In the genomic region with DNA sequence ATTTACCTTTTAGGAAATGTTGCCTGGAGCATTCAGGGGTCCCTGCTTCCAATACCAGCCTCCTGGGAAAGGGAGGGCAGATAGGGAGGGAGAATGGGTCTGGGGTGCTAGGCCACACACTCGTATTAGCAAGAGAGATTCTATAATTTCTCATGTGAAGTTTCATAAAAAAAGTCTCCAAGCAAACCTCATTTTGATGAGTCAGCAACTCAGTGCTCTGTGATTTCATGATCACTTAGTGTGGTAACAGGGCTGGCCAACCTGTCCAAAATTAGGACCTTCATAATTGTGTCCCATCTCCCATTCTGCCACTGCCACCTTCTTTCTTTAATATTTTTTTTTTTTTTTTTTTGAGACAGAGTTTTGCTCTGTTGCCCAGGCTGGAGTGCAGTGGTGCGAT, we compare ENCODE assay signal across 24 cellular contexts. TPM values are rescaled to one million over a fixed set of nuclear protein-coding genes. Genes with fewer than 3 reads are reported as not detected.
DNase-seq lines count a peak whose midpoint lies in the region; ATAC-seq, FAIRE-seq and TF ChIP-seq lines count a peak whose summit lies in the region.
"Had no signal": no experiment of that assay in that cellular context is flagged by ENCODE, and none has a peak within 500 bp of the region (broad histone marks: within the 10 kb centered on the region; RNA-seq: fewer than 3 reads in every experiment).

No MANE protein-coding gene starts in this region.

- H2AK9ac ChIP-seq in IMR-90 (replicated peaks; ENCODE audit: low read depth, low read length, poor library complexity) = no peak overlapping the region

- H3F3A ChIP-seq in PC-9 (ENCODE audit: insufficient read depth, low read depth) = no peaks in the 10 kb centered on the region

- no peak for FAIRE-seq in H1 (lab: Jason Lieb, UNC)
- FAIRE-seq: D721Med, GM12878, GM19239, H54 had no signal

- H3K79me1 ChIP-seq in IMR-90 (ENCODE audit: low read depth in 1 of 2, low read length in 2 of 2) (peaks cover 62 to 69% of the 10 kb centered on the region in 2 experiments), H1 (ENCODE audit: low read depth, low read length) (peaks cover 9% of the 10 kb centered on the region)

- H3K9me2 ChIP-seq in PC-9 (ENCODE audit: insufficient read depth) = no peaks in the 10 kb centered on the region

- peaks cover 21% of the 10 kb centered on the region for H3K4me1 ChIP-seq in A673 (ENCODE audit: insufficient read depth, low read length, poor library complexity, severe bottlenecking)
- no peaks in the 10 kb centered on the region for H3K4me1 ChIP-seq in IMR-90 (ENCODE audit: control insufficient read depth, insufficient read depth, low read length)
- peaks cover 0 to 6% (median 2%) of the 10 kb centered on the region in 4 experiments; a peak in 2 of 7 replicates for H3K4me1 ChIP-seq in H1 (replicated peaks in 1 of 4; ENCODE audit: control insufficient read depth in 3 of 4, insufficient read depth in 4 of 4, low read length in 3 of 4)
- H3K4me1 ChIP-seq in PC-9 (replicated peaks; ENCODE audit: insufficient read depth) = no peaks in the 10 kb centered on the region
- H3K4me1 ChIP-seq: BE2C; BLaER1 treated with 17β-estradiol and CSF1 and Interleukin-3, amounts not matched to agents 10 nM and 100 nM; HAP-1 had no signal

- H3K18ac ChIP-seq in IMR-90 (ENCODE audit: low read depth, low read length) = no peak overlapping the region
- no peak overlapping the region for H3K18ac ChIP-seq in H1 (ENCODE audit: extremely low read depth, low read length)

- H3K14ac ChIP-seq in IMR-90 (replicated peaks; ENCODE audit: low read depth, low read length) = no peak overlapping the region
- H3K14ac ChIP-seq in H1 (ENCODE audit: insufficient read length) = no peak overlapping the region

- TF ChIP-seq RAD21 in IMR-90 (IDR thresholded peaks at IDR 0.05; ENCODE audit: low read length) = no peak
- no peak for TF ChIP-seq RAD21 in H1 (IDR thresholded peaks at IDR 0.05 in 1 of 2, conservative IDR thresholded peaks at IDR 0.05 in 1 of 2; ENCODE audit: low read depth in 2 of 2, low read length in 2 of 2)

- H2BK15ac ChIP-seq in IMR-90 (ENCODE audit: low read depth, low read length) (no peak overlapping the region), H1 (ENCODE audit: low read length) (no peak overlapping the region)

- H2BK120ac ChIP-seq in IMR-90 (ENCODE audit: low read depth, low read length) (no peak overlapping the region), H1 (replicated peaks; ENCODE audit: low read depth, low read length) (no peak overlapping the region)

- H3K23ac ChIP-seq in IMR-90 (ENCODE audit: low read depth, low read length) (no peak overlapping the region), H1 (ENCODE audit: insufficient read length) (no peak overlapping the region)

- H3K4me2 ChIP-seq in IMR-90 (ENCODE audit: low read depth, low read length) (no peak overlapping the region), H1 (ENCODE audit: insufficient read depth in 1 of 2, low read depth in 2 of 2, low read length in 2 of 2) (no peak overlapping the region), PC-9 (no peak overlapping the region)
- H3K4me2 ChIP-seq: BLaER1 treated with 17β-estradiol and CSF1 and Interleukin-3, amounts not matched to agents 10 nM and 100 nM had no signal

- peaks cover 12% of the 10 kb centered on the region; the same call in 1 of the 2 replicates for H4K20me1 ChIP-seq in IMR-90 (ENCODE audit: insufficient read depth, low read length)
- H4K20me1 ChIP-seq in H1 (replicated peaks in 1 of 2; ENCODE audit: control insufficient read depth in 1 of 2, insufficient read depth in 2 of 2, low read length in 2 of 2) = peaks cover 0 to 13% of the 10 kb centered on the region in 2 experiments
- H4K20me1 ChIP-seq in PC-9 (ENCODE audit: insufficient read depth) = 0 out of 2 replicates have a peak, but pooled peaks cover 4% of the 10 kb centered on the region
- H4K20me1 ChIP-seq: BLaER1 treated with 17β-estradiol and CSF1 and Interleukin-3, amounts not matched to agents 10 nM and 100 nM had no signal

- H2AK5ac ChIP-seq in IMR-90 (ENCODE audit: low read depth, low read length) (no peak overlapping the region), H1 (ENCODE audit: low read depth, low read length) (no peak overlapping the region)

- no peaks in the 10 kb centered on the region for H3K9me3 ChIP-seq in A673 (ENCODE audit: low read depth, low read length, poor library complexity, severe bottlenecking)
- H3K9me3 ChIP-seq in IMR-90 (ENCODE audit: control insufficient read depth, insufficient read depth, low read length) = no peaks in the 10 kb centered on the region
- H3K9me3 ChIP-seq in H1 (ENCODE audit: insufficient read depth in 2 of 2, low read depth in 1 of 2, low read length in 1 of 2) = no peaks in the 10 kb centered on the region
- H3K9me3 ChIP-seq in PC-9 (ENCODE audit: insufficient read depth, low read depth) = no peaks in the 10 kb centered on the region
- H3K9me3 ChIP-seq: BE2C, HAP-1 had no signal

- in situ Hi-C loops in IMR-90 (cut with MboI; ENCODE audit: low sequenced_read_pairs) = loop anchor here (10.0 kb wide), 2 partner anchors 234 to 314 kb away; a partner anchor contains a TSS

- H2BK5ac ChIP-seq in IMR-90 (ENCODE audit: low read depth, low read length, poor library complexity, severe bottlenecking) = no peak overlapping the region
- no peak overlapping the region for H2BK5ac ChIP-seq in H1 (ENCODE audit: low read depth, low read length)

- POLR2A ChIA-PET in A673 (lab: Charles Lee; ENCODE audit: low non-redundant PET) (no interaction called here), IMR-90 (lab: Charles Lee; ENCODE audit: unreplicated experiment) (no interaction called here), H1 (lab: Charles Lee; ENCODE audit: partially characterized antibody) (interaction anchor here (1.5 to 3.6 kb wide), 4 partner anchors 9 to 94 kb away, joined by 4 to 18 read pairs (median 6); a partner anchor contains a TSS), PC-9 (lab: Charles Lee; ENCODE audit: unreplicated experiment) (no interaction called here)

- no peak for DNase-seq in A673 (ENCODE audit: low spot score)
- DNase-seq in IMR-90 = no peak
- DNase-seq in H1 (ENCODE audit: low read depth in 1 of 2, low spot score in 2 of 2) = no peak
- no peak for DNase-seq in PC-9
- DNase-seq in NCI-H510A (lab: John Stamatoyannopoulos, UW) = no peak
- DNase-seq: ACHN; AML-193; BE2C; CD4-positive, alpha-beta T cell; CD8-positive, alpha-beta memory T cell; DMS 273 treated with DMSO at 0.1 percent for 48 hours; DMS79; EL; GDM1; GM23248; HFFc6 had no signal

- WGBS in IMR-90 (ENCODE audit: extremely low coverage in 2 of 2, insufficient read length in 1 of 2), 2 experiments = no CpG with 5 or more reads among the region's 2 CpGs
- 100% methylated on average over 2 of the region's 2 CpGs; no CpG with 5 or more reads in 1 of the 2 experiments for WGBS in H1 (ENCODE audit: extremely low coverage in 1 of 2, insufficient coverage in 1 of 2, insufficient read length in 1 of 2, insufficient replicate concordance in 2 of 2, low coverage in 1 of 2, low lambda C conversion rate in 2 of 2, missing lambda C conversion rate in 1 of 2), 2 experiments

- intact Hi-C loops in A673 (cut with micrococcal nuclease; ENCODE audit: unreplicated experiment) (loop anchor here (10.0 kb wide), 2 partner anchors 224 to 364 kb away; a partner anchor contains a TSS), IMR-90 (cut with micrococcal nuclease) (loop anchor here (10.0 kb wide), 1 partner anchor 314 kb away; a partner anchor contains a TSS), PC-9 (cut with micrococcal nuclease; ENCODE audit: unreplicated experiment) (loop anchor here (5.0 to 10.0 kb wide), 4 partner anchors 156 to 1014 kb away; no protein-coding TSS in a partner anchor)

- CTCF ChIA-PET in A673 (lab: Charles Lee) = no interaction called here
- CTCF ChIA-PET in IMR-90 (lab: Yijun Ruan, JAX) = no interaction called here
- CTCF ChIA-PET in H1 (lab: Charles Lee; ENCODE audit: partially characterized antibody) = interaction anchor here (0.7 to 1.1 kb wide), 4 partner anchors 9 to 136 kb away, joined by 3 to 4 read pairs (median 3); no protein-coding TSS in a partner anchor
- CTCF ChIA-PET in PC-9 (lab: Charles Lee) = no interaction called here

- no peak overlapping the region for H2BK12ac ChIP-seq in H1 (ENCODE audit: low read depth, low read length)

- H3K27ac ChIP-seq in A673 (ENCODE audit: low read depth, low read length, poor library complexity, severe bottlenecking) = peak overlapping the region; percentile 64
- no peak overlapping the region for H3K27ac ChIP-seq in IMR-90 (ENCODE audit: insufficient read depth, low read length)
- H3K27ac ChIP-seq in H1 (ENCODE audit: low read depth, low read length) = no peak overlapping the region
- no peak overlapping the region for H3K27ac ChIP-seq in PC-9
- H3K27ac ChIP-seq: BLaER1 treated with 17β-estradiol and CSF1 and Interleukin-3, amounts not matched to agents 10 nM and 100 nM; GM23248 had no signal

- H2AFZ ChIP-seq in IMR-90 (replicated peaks; ENCODE audit: low read length, poor library complexity) = no peak overlapping the region
- no peak overlapping the region for H2AFZ ChIP-seq in H1 (ENCODE audit: low read length)
- H2AFZ ChIP-seq in PC-9 = no peak overlapping the region
- H2AFZ ChIP-seq: GM23248 had no signal

- no peak for TF ChIP-seq EP300 in H1 (IDR thresholded peaks at IDR 0.05; ENCODE audit: borderline replicate concordance in 1 of 2, low read depth in 2 of 2, low read length in 2 of 2)

- TF ChIP-seq POLR2A in IMR-90 (IDR thresholded peaks at IDR 0.05; ENCODE audit: low read depth, low read length) = no peak
- no peak for TF ChIP-seq POLR2A in H1 (IDR thresholded peaks at IDR 0.05; ENCODE audit: control extremely low read depth in 1 of 2, low read depth in 2 of 2, low read length in 2 of 2)

- H3K79me2 ChIP-seq in H1 (ENCODE audit: control insufficient read depth in 1 of 2, insufficient read depth in 2 of 2, low read length in 2 of 2) (peaks cover 0 to 21% of the 10 kb centered on the region in 2 experiments; a peak in 2 of 4 replicates), PC-9 (ENCODE audit: low read depth) (no peaks in the 10 kb centered on the region)

- H3K27me3 ChIP-seq in A673 (replicated peaks; ENCODE audit: insufficient read depth, low read depth, low read length, poor library complexity) (no peaks in the 10 kb centered on the region), IMR-90 (ENCODE audit: control insufficient read depth, insufficient read depth, low read length) (no peaks in the 10 kb centered on the region), H1 (replicated peaks in 1 of 4; ENCODE audit: control insufficient read depth in 3 of 4, extremely low read depth in 1 of 4, insufficient read depth in 3 of 4, low read length in 3 of 4) (no peaks in the 10 kb centered on the region), PC-9 (ENCODE audit: insufficient read depth, low read depth) (no peaks in the 10 kb centered on the region)
- H3K27me3 ChIP-seq: BLaER1 treated with 17β-estradiol and CSF1 and Interleukin-3, amounts not matched to agents 10 nM and 100 nM had no signal

- no peak for ATAC-seq in IMR-90 (ENCODE audit: low read depth)
- no peak for ATAC-seq in HG02885 (IDR thresholded peaks at IDR 0.05; ENCODE audit: poor library complexity, unreplicated experiment)
- ATAC-seq: GM12878 had no signal

- H3K36me3 ChIP-seq in A673 (ENCODE audit: insufficient read depth, low read length, poor library complexity, severe bottlenecking) = peaks cover 99% of the 10 kb centered on the region
- peaks cover 57% of the 10 kb centered on the region for H3K36me3 ChIP-seq in IMR-90 (ENCODE audit: control insufficient read depth, insufficient read depth, low read length)
- peaks cover 58 to 91% (median 75%) of the 10 kb centered on the region in 4 experiments for H3K36me3 ChIP-seq in H1 (ENCODE audit: control insufficient read depth in 2 of 4, insufficient read depth in 4 of 4, low read length in 3 of 4)
- H3K36me3 ChIP-seq in PC-9 (ENCODE audit: low read depth) = peaks cover 35% of the 10 kb centered on the region
- H3K36me3 ChIP-seq: BLaER1 treated with 17β-estradiol and CSF1 and Interleukin-3, amounts not matched to agents 10 nM and 100 nM had no signal

- no peaks in the 10 kb centered on the region; the same call in 1 of the 2 replicates for H3K9me1 ChIP-seq in IMR-90 (ENCODE audit: insufficient read depth, low read length)

- BruUV-seq in A673 (replicated peaks; lab: Mats Ljungman, UMichigan) (no TSS peak), IMR-90 (replicated peaks; lab: Mats Ljungman, UMichigan) (no TSS peak), PC-9 (replicated peaks; lab: Mats Ljungman, UMichigan) (no TSS peak)

- dilution Hi-C loops in IMR-90 (cut with HindIII; ENCODE audit: low sequenced_read_pairs, unreplicated experiment) = loop anchor here (25.0 kb wide), 1 partner anchor 126 kb away; a partner anchor contains a TSS

- H4K91ac ChIP-seq in IMR-90 (ENCODE audit: insufficient read depth, low read depth, low read length) (no peak overlapping the region), H1 (replicated peaks; ENCODE audit: insufficient read length, low read length) (no peak overlapping the region)

- H4K8ac ChIP-seq in IMR-90 (ENCODE audit: low read depth in 2 of 2, low read length in 2 of 2) = no peak overlapping the region
- peak overlapping the region; percentile 52; the same call in 1 of the 2 replicates for H4K8ac ChIP-seq in H1 (ENCODE audit: extremely low read depth, insufficient read depth, low read length)

- H4K5ac ChIP-seq in IMR-90 (ENCODE audit: low read depth, low read length) (no peak overlapping the region), H1 (ENCODE audit: insufficient read length, low read depth, low read length) (no peak overlapping the region)

- H3K9ac ChIP-seq in IMR-90 (ENCODE audit: low read depth, low read length) = no peak overlapping the region
- H3K9ac ChIP-seq in H1 (replicated peaks in 1 of 4; ENCODE audit: extremely low read depth in 1 of 4, low read depth in 3 of 4, low read length in 3 of 4) = no peak overlapping the region
- H3K9ac ChIP-seq: BLaER1 treated with 17β-estradiol and CSF1 and Interleukin-3, amounts not matched to agents 10 nM and 100 nM; GM23248 had no signal

- H3K4me3 ChIP-seq in A673 (ENCODE audit: low read depth, low read length, poor library complexity, severe bottlenecking) = no peak overlapping the region
- no peak overlapping the region for H3K4me3 ChIP-seq in IMR-90 (ENCODE audit: insufficient read depth, low read depth, low read length)
- no peak overlapping the region for H3K4me3 ChIP-seq in H1 (ENCODE audit: extremely low read depth in 1 of 4, insufficient read depth in 2 of 4, low read depth in 3 of 4, low read length in 4 of 4)
- no peak overlapping the region for H3K4me3 ChIP-seq in PC-9
- H3K4me3 ChIP-seq: BLaER1 treated with 17β-estradiol and CSF1 and Interleukin-3, amounts not matched to agents 10 nM and 100 nM; GM12878; GM23248; HAP-1 had no signal

- H3K56ac ChIP-seq in IMR-90 (ENCODE audit: extremely low read depth, insufficient read depth, low read length) (no peak overlapping the region), H1 (replicated peaks; ENCODE audit: insufficient read length, low read depth, low read length) (no peak overlapping the region)

- H2BK20ac ChIP-seq in IMR-90 (ENCODE audit: low read depth, low read length) (no peak overlapping the region), H1 (ENCODE audit: low read length) (no peak overlapping the region)

- no peaks in the 10 kb centered on the region for H3K23me2 ChIP-seq in H1 (ENCODE audit: low read depth, low read length)

- H3K4ac ChIP-seq in IMR-90 (ENCODE audit: low read depth, low read length) (no peak overlapping the region), H1 (replicated peaks; ENCODE audit: insufficient read length, low read depth, low read length) (no peak overlapping the region)

- no peak for TF ChIP-seq CTCF in A673 (conservative IDR thresholded peaks at IDR 0.05; ENCODE audit: low read depth, low read length)
- TF ChIP-seq CTCF in IMR-90 (conservative IDR thresholded peaks at IDR 0.05; ENCODE audit: low read depth, low read length) = no peak
- TF ChIP-seq CTCF in H1 (IDR thresholded peaks at IDR 0.05; ENCODE audit: control extremely low read depth in 1 of 3, insufficient read depth in 1 of 3, low read depth in 1 of 3, low read length in 3 of 3) = no peak
- TF ChIP-seq CTCF in PC-9 (conservative IDR thresholded peaks at IDR 0.05) = no peak

RNA-seq across cellular contexts. Expression of a gene that starts 41.4 kb away (rescaled TPM):
- 495 and 517 TPM in 2 replicates for total RNA-seq in A673 (2021)
- 10.2 and 11.9 TPM in 2 replicates for total RNA-seq in IMR-90 (2012; rRNA removed)
- polyA plus RNA-seq in IMR-90 (2012; rRNA removed) = 12.2 and 13.1 TPM in 2 replicates
- polyA plus RNA-seq in IMR-90 (2012; cell fraction: cytosol; rRNA removed) = 9.1 and 9.2 TPM in 2 replicates
- 23.6 and 36.0 TPM in 2 replicates for polyA plus RNA-seq in IMR-90 (2012; cell fraction: nucleus; rRNA removed; ENCODE audit: low replicate concordance)
- 487 and 513 TPM in 2 replicates for total RNA-seq in H1 (2021; fragmentation: NEBNext Ultra II Directional; extraction: Animal tissue kit (Norgen Biotek cat#: 25700))
- 41.6 and 92.2 TPM in 2 replicates for polyA plus RNA-seq in H1 (2011; rRNA removed)
- 61.5 TPM for polyA plus RNA-seq in H1 (2011; cell fraction: cytosol; rRNA removed)
- 133 TPM for polyA plus RNA-seq in H1 (2011; cell fraction: nucleus; rRNA removed)
- 99.0 to 129 TPM (median 117 TPM) in 4 replicates for polyA plus RNA-seq in H1 (2012, experiment 1 of 2)
- 51.1 TPM for polyA plus RNA-seq in H1 (2012, experiment 2 of 2)
- polyA plus RNA-seq in H1 (2013, experiment 1 of 2) = 101 TPM
- 103 TPM for polyA plus RNA-seq in H1 (2013, experiment 2 of 2)
- 125 and 134 TPM in 2 replicates for polyA minus RNA-seq in H1 (2011; rRNA and poly(A)+ RNA removed)
- 145 TPM for polyA minus RNA-seq in H1 (2011; cell fraction: cytosol; rRNA and poly(A)+ RNA removed)
- 95.5 TPM for polyA minus RNA-seq in H1 (2011; cell fraction: nucleus; rRNA and poly(A)+ RNA removed)
- total RNA-seq in PC-9 (2021) = 56.5 and 57.4 TPM in 2 replicates
- total RNA-seq: CD4-positive, alpha-beta T cell had no signal
- polyA plus RNA-seq: CD14-positive monocyte; CD8-positive, alpha-beta memory T cell had no signal
